In the genomic region with DNA sequence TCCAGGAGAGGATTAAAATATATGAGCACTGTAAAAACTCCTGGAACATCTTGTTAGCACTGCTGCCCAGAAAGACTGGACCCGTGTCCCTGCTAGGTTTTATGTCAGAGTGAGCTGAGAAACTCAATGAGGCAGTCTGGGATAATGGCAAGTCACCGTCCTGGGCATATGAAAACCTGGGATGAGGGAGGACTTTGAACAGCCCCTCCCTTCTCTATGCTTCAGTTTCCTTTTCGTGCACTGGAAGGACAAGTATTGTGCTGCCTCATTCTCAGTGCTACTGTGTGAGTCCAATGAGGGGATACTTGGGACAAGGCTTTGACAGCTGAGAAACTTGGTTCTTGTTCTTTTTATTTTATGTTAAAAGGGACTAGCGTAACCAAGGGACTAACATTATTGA, we compare ENCODE assay signal across 33 cellular contexts.
"Had no signal": no experiment of that assay in that cellular context is flagged by ENCODE, and none has a peak within 500 bp of the region (broad histone marks: within the 10 kb centered on the region; RNA-seq: fewer than 3 reads in every experiment).

No MANE protein-coding gene starts in this region.

- ATAC-seq: activated CD8-positive, alpha-beta T cell treated with anti-CD3 and anti-CD28 coated beads for 36 hours; activated naive CD8-positive, alpha-beta T cell treated with anti-CD3 and anti-CD28 coated beads, Interleukin-2, amount 50 U/mL, for 24 hours; activated T-cell treated with anti-CD3 and anti-CD28 coated beads, Interleukin-2, amount 50 U/mL, for 4 hours; K562; PC-3 had no signal

- H3K36me3 ChIP-seq: Peyer's patch, SJSA1 had no signal

- H3K27me3 ChIP-seq: Peyer's patch, SJSA1 had no signal

- DNase-seq: activated CD4-positive, alpha-beta T cell treated with anti-CD3 and anti-CD28 coated beads, Interleukin-2, amount 10 ng/mL, durations not matched to agents 24 days and 14 days; activated CD4-positive, alpha-beta T cell treated with anti-CD3 and anti-CD28 coated beads, Interleukin-2, amount 50 U/mL, for 4 hours; activated CD8-positive, alpha-beta T cell treated with anti-CD3 and anti-CD28 coated beads for 36 hours; activated gamma-delta T cell treated with Interleukin-2 at 50 U/mL for 16 hours; activated naive CD4-positive, alpha-beta T cell treated with anti-CD3 and anti-CD28 coated beads for 36 hours; activated naive CD8-positive, alpha-beta T cell treated with anti-CD3 and anti-CD28 coated beads, Interleukin-2, amount 50 U/mL, for 24 hours; activated T-cell treated with anti-CD3 and anti-CD28 coated beads for 4 hours; activated T-cell treated with anti-CD3 and anti-CD28 coated beads, Interleukin-2, amount 50 U/mL, for 4 hours; anterior cingulate cortex; NCI-H1092 treated with DMSO at 0.1 percent for 48 hours; NCI-H1417; NCI-H146; NCI-H187; NCI-H2029 treated with DMSO at 0.1 percent for 48 hours; NCI-H2107; NCI-H2171; NCI-H2227 treated with DMSO at 0.1 percent for 48 hours; NCI-H446; NCI-H510A treated with DMSO at 0.1 percent for 48 hours; NCI-H526 treated with DMSO at 0.1 percent for 48 hours; NK-92 treated with Interleukin-12 subunit alpha and Interleukin-12 subunit beta, amount 100 ng/mL, for 24 hours; PC-3; RPMI8226; SHP77 treated with DMSO at 0.1 percent for 48 hours; SK-N-SH had no signal

- H3K27ac ChIP-seq: Peyer's patch, SJSA1 had no signal

- H3K27ac Mint-ChIP-seq: activated CD4-positive, alpha-beta T cell treated with anti-CD3 and anti-CD28 coated beads, Interleukin-2, amount 10 ng/mL, durations not matched to agents 24 days and 14 days; activated CD8-positive, alpha-beta T cell treated with anti-CD3 and anti-CD28 coated beads for 36 hours; activated naive CD4-positive, alpha-beta T cell treated with anti-CD3 and anti-CD28 coated beads for 36 hours; activated naive CD8-positive, alpha-beta T cell; activated naive CD8-positive, alpha-beta T cell treated with anti-CD3 and anti-CD28 coated beads, Interleukin-2, amount 50 U/mL, for 24 hours; activated T-helper 1 cell treated with anti-CD3 and anti-CD28 coated beads, Interleukin-12 subunit alpha, Interleukin-12 subunit beta, Interleukin-2, Interleukin-4 antibody, amounts not matched to agents 30 ng/mL and 10 ng/mL and 1 ng/mL, durations not matched to agents 14 hours and 24 hours and 36 hours; T-helper 1 cell treated with Interleukin-12 subunit alpha and Interleukin-12 subunit beta and Interleukin-4 antibody, amounts not matched to agents 30 μg/mL and 1 μg/mL, for 36 hours; T-helper 2 cell treated with Interferon-gamma antibody and Interleukin-4, amounts not matched to agents 5 μg/mL and 100 μg/mL, for 36 hours had no signal

- H3K4me2 ChIP-seq: SK-N-SH had no signal

- H3K27me3 Mint-ChIP-seq: brain had no signal

- H3K9me2 ChIP-seq: SK-N-SH had no signal

- H3K4me3 ChIP-seq: K562, Peyer's patch, SJSA1 had no signal

- H3K4me1 Mint-ChIP-seq: activated CD4-positive, alpha-beta T cell treated with anti-CD3 and anti-CD28 coated beads, Interleukin-2, amount 10 ng/mL, durations not matched to agents 24 days and 14 days; activated naive CD8-positive, alpha-beta T cell treated with anti-CD3 and anti-CD28 coated beads, Interleukin-2, amount 50 U/mL, for 24 hours had no signal

- H3K4me1 ChIP-seq: Peyer's patch, SJSA1 had no signal

- H3K9me3 ChIP-seq: Peyer's patch, SJSA1, SK-N-SH had no signal

- H3K36me3 Mint-ChIP-seq: activated naive CD8-positive, alpha-beta T cell had no signal

- H3K4me3 Mint-ChIP-seq: activated CD4-positive, alpha-beta T cell treated with anti-CD3 and anti-CD28 coated beads, Interleukin-2, amount 10 ng/mL, durations not matched to agents 24 days and 14 days; activated CD8-positive, alpha-beta T cell treated with anti-CD3 and anti-CD28 coated beads for 36 hours; activated naive CD4-positive, alpha-beta T cell treated with anti-CD3 and anti-CD28 coated beads for 36 hours; activated naive CD8-positive, alpha-beta T cell; activated naive CD8-positive, alpha-beta T cell treated with anti-CD3 and anti-CD28 coated beads, Interleukin-2, amount 50 U/mL, for 24 hours; activated T-cell treated with anti-CD3 and anti-CD28 coated beads, Interleukin-2, amount 50 U/mL, for 4 hours; activated T-helper 1 cell treated with anti-CD3 and anti-CD28 coated beads, Interleukin-12 subunit alpha, Interleukin-12 subunit beta, Interleukin-2, Interleukin-4 antibody, amounts not matched to agents 30 ng/mL and 10 ng/mL and 1 ng/mL, durations not matched to agents 14 hours and 24 hours and 36 hours; brain; T-helper 1 cell treated with Interleukin-12 subunit alpha and Interleukin-12 subunit beta and Interleukin-4 antibody, amounts not matched to agents 30 μg/mL and 1 μg/mL, for 36 hours; T-helper 2 cell treated with Interferon-gamma antibody and Interleukin-4, amounts not matched to agents 5 μg/mL and 100 μg/mL, for 36 hours had no signal

- H3K9me3 Mint-ChIP-seq: activated CD4-positive, alpha-beta T cell treated with anti-CD3 and anti-CD28 coated beads, Interleukin-2, amount 10 ng/mL, durations not matched to agents 24 days and 14 days; activated CD8-positive, alpha-beta T cell treated with anti-CD3 and anti-CD28 coated beads for 36 hours; activated naive CD4-positive, alpha-beta T cell treated with anti-CD3 and anti-CD28 coated beads for 36 hours; activated naive CD8-positive, alpha-beta T cell treated with anti-CD3 and anti-CD28 coated beads, Interleukin-2, amount 50 U/mL, for 24 hours; activated T-cell treated with anti-CD3 and anti-CD28 coated beads, Interleukin-2, amount 50 U/mL, for 4 hours; T-helper 1 cell treated with Interleukin-12 subunit alpha and Interleukin-12 subunit beta and Interleukin-4 antibody, amounts not matched to agents 30 μg/mL and 1 μg/mL, for 36 hours; T-helper 2 cell treated with Interferon-gamma antibody and Interleukin-4, amounts not matched to agents 5 μg/mL and 100 μg/mL, for 36 hours had no signal
